Comparison of ENCODE assay signal across 14 cellular contexts in the genomic region with DNA sequence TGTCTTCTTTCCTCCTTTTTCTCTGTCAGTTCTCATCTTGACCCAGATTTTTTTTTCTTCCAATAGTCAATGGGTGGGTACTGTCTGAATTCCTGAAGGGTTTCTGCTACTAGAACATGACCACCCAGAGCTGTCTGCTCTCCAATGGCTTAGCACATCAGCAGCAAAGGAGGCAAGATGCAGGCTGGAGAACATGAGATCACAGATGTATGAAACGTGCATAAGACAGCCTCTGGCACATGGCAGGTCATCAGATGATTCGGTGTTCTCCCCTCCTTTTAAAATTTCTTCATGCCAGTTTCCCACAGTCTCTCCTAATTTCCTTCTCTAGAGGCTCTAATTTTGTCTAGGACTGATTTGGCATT.
"Had no signal": no experiment of that assay in that cellular context is flagged by ENCODE, and none has a peak within 500 bp of the region (broad histone marks: within the 10 kb centered on the region; RNA-seq: fewer than 3 reads in every experiment).

No MANE protein-coding gene starts in this region.

- H3K36me3 ChIP-seq: gastroesophageal sphincter, heart right ventricle, right atrium auricular region, tibial nerve had no signal

- H3K9me3 ChIP-seq: gastroesophageal sphincter, heart right ventricle, right atrium auricular region, tibial nerve had no signal

- ATAC-seq: gastroesophageal sphincter, WTC11 had no signal

- DNase-seq: activated CD4-positive, alpha-beta T cell treated with anti-CD3 and anti-CD28 coated beads for 4 hours; activated CD8-positive, alpha-beta memory T cell treated with anti-CD3 and anti-CD28 coated beads for 24 hours; activated CD8-positive, alpha-beta memory T cell treated with anti-CD3 and anti-CD28 coated beads, Interleukin-2, amount 50 U/mL, for 48 hours; activated effector memory CD4-positive, alpha-beta T cell treated with anti-CD3 and anti-CD28 coated beads, Interleukin-2, amount 50 U/mL, for 16 hours; activated T-cell treated with anti-CD3 and anti-CD28 coated beads, Interleukin-2, amount 50 U/mL, for 48 hours; effector CD4-positive, alpha-beta T cell; heart right ventricle; kidney glomerular epithelial cell; naive B cell; stimulated activated CD4-positive, alpha-beta T cell treated with anti-CD3 and anti-CD28 coated beads, Interleukin-2, amount 100 ng/mL, for 24 hours had no signal

- H3K27me3 ChIP-seq: gastroesophageal sphincter, right atrium auricular region, tibial nerve had no signal

- H3K27ac ChIP-seq: gastroesophageal sphincter, right atrium auricular region, tibial nerve had no signal

- H3K4me3 ChIP-seq: gastroesophageal sphincter, heart right ventricle, right atrium auricular region, tibial nerve had no signal
